ENCODE assay signal across 21 cellular contexts in the genomic region with DNA sequence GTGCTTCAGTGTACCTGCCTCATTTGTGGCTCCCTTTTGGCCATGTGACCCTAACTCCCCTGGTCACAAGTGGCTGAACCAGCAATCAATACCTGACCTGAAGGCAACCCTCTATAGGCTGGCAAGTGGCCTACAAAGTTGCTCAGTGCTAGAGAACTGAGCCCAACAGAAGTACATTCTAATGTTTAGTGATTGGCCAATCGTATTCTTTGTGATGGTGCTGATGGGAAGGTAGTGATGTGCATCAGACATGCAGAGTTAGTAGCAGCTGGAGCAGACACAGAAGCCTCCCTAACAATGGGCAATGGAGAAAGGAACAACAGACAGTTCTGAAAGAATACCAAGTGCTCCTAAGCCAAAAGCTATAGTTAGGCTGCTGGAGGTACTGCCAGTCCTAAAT. TPM values are rescaled to one million over a fixed set of nuclear protein-coding genes. Genes with fewer than 3 reads are reported as not detected.
DNase-seq lines count a peak whose midpoint lies in the region; ATAC-seq, FAIRE-seq and TF ChIP-seq lines count a peak whose summit lies in the region.
"Had no signal": no experiment of that assay in that cellular context is flagged by ENCODE, and none has a peak within 500 bp of the region (broad histone marks: within the 10 kb centered on the region; RNA-seq: fewer than 3 reads in every experiment).

No MANE protein-coding gene starts in this region.

- CTCF ChIA-PET in activated CD4-positive, alpha-beta T cell treated with anti-CD3 and anti-CD28 coated beads, Interleukin-2, amount 10 ng/mL, durations not matched to agents 7 days and 5 days (lab: Charles Lee), result interaction anchor here (0.6 to 1.2 kb wide), 3 partner anchors 10 to 433 kb away, joined by 3 read pairs; no protein-coding TSS in a partner anchor

- no peaks in the 10 kb centered on the region for H3K9me1 ChIP-seq in keratinocyte (ENCODE audit: control insufficient read depth, extremely low read depth, insufficient read depth, low read length)

- H3K9ac ChIP-seq in keratinocyte (ENCODE audit: control insufficient read depth, extremely low read depth, insufficient read depth, low read length), result no peak overlapping the region

- no peaks in the 10 kb centered on the region for H3K9me3 ChIP-seq in keratinocyte (ENCODE audit: control insufficient read depth, low read depth, low read length)
- H3K9me3 ChIP-seq: BE2C, HAP-1 had no signal

- H3K9me3 Mint-ChIP-seq in activated CD4-positive, alpha-beta T cell treated with anti-CD3 and anti-CD28 coated beads, Interleukin-2, amount 10 ng/mL, durations not matched to agents 7 days and 5 days, result no peaks in the 10 kb centered on the region
- H3K9me3 Mint-ChIP-seq: CD8-positive, alpha-beta memory T cell; IgD-negative memory B cell had no signal

- no peaks in the 10 kb centered on the region for H3K36me3 Mint-ChIP-seq in activated CD4-positive, alpha-beta T cell treated with anti-CD3 and anti-CD28 coated beads, Interleukin-2, amount 10 ng/mL, durations not matched to agents 7 days and 5 days (ENCODE audit: low read depth)
- H3K36me3 Mint-ChIP-seq: CD4-positive, CD25-positive, alpha-beta regulatory T cell; CD8-positive, alpha-beta memory T cell had no signal

- H3K27ac Mint-ChIP-seq in activated CD4-positive, alpha-beta T cell treated with anti-CD3 and anti-CD28 coated beads, Interleukin-2, amount 10 ng/mL, durations not matched to agents 7 days and 5 days, result no peak overlapping the region
- H3K27ac Mint-ChIP-seq: CD4-positive, CD25-positive, alpha-beta regulatory T cell; CD8-positive, alpha-beta memory T cell; IgD-negative memory B cell had no signal

- H3K27me3 ChIP-seq in bronchial epithelial cell (ENCODE audit: control insufficient read depth, insufficient read depth, low read length) (no peaks in the 10 kb centered on the region), keratinocyte (ENCODE audit: control insufficient read depth, extremely low read depth, insufficient read depth, low read length) (no peaks in the 10 kb centered on the region)
- H3K27me3 ChIP-seq: BE2C had no signal

- H3K79me2 ChIP-seq in keratinocyte (ENCODE audit: control insufficient read depth, insufficient read depth, low read length), result no peaks in the 10 kb centered on the region

- no peaks in the 10 kb centered on the region for H3K4me1 ChIP-seq in keratinocyte (ENCODE audit: control insufficient read depth, extremely low read depth, insufficient read depth, low read length)
- H3K4me1 ChIP-seq: BE2C, HAP-1 had no signal

- no peak for ATAC-seq in HG02938 (IDR thresholded peaks at IDR 0.05; ENCODE audit: unreplicated experiment)
- ATAC-seq: GM12878 had no signal

- H3K36me3 ChIP-seq in bronchial epithelial cell (ENCODE audit: control insufficient read depth, insufficient read depth, low read length) (no peaks in the 10 kb centered on the region), keratinocyte (ENCODE audit: control insufficient read depth in 2 of 2, extremely low read depth in 1 of 2, insufficient read depth in 2 of 2, low read length in 2 of 2) (no peaks in the 10 kb centered on the region)
- H3K36me3 ChIP-seq: BE2C, HAP-1 had no signal

- no peak overlapping the region for H3K4me3 Mint-ChIP-seq in activated CD4-positive, alpha-beta T cell treated with anti-CD3 and anti-CD28 coated beads, Interleukin-2, amount 10 ng/mL, durations not matched to agents 7 days and 5 days
- H3K4me3 Mint-ChIP-seq: CD4-positive, CD25-positive, alpha-beta regulatory T cell; CD8-positive, alpha-beta memory T cell; IgD-negative memory B cell had no signal

- no peak overlapping the region for H2AFZ ChIP-seq in keratinocyte (ENCODE audit: control insufficient read depth, low read length)

- no peak for DNase-seq in HTR-8/SVneo (ENCODE audit: insufficient read length, low spot score)
- DNase-seq in bronchial epithelial cell (ENCODE audit: low read depth), result no peak
- no peak for DNase-seq in keratinocyte (ENCODE audit: low read depth, low spot score)
- peak; percentile 54 for DNase-seq in pons (ENCODE audit: low spot score)
- no peak for DNase-seq in activated CD4-positive, alpha-beta T cell treated with anti-CD3 and anti-CD28 coated beads, Interleukin-2, amount 10 ng/mL, durations not matched to agents 7 days and 5 days
- no peak for DNase-seq in NCI-H2029 (lab: John Stamatoyannopoulos, UW)
- DNase-seq: ACHN; BE2C; C1 segment of cervical spinal cord; CD4-positive, CD25-positive, alpha-beta regulatory T cell; CD8-positive, alpha-beta memory T cell; COR-L47; DMS 273 treated with DMSO at 0.1 percent for 48 hours; DMS53; DND-41; EL had no signal

- peaks cover 6% of the 10 kb centered on the region for H3K27me3 Mint-ChIP-seq in activated CD4-positive, alpha-beta T cell treated with anti-CD3 and anti-CD28 coated beads, Interleukin-2, amount 10 ng/mL, durations not matched to agents 7 days and 5 days
- H3K27me3 Mint-ChIP-seq: CD8-positive, alpha-beta memory T cell; IgD-negative memory B cell had no signal

- POLR2A ChIA-PET in activated CD4-positive, alpha-beta T cell treated with anti-CD3 and anti-CD28 coated beads, Interleukin-2, amount 10 ng/mL, durations not matched to agents 7 days and 5 days (lab: Charles Lee), result no interaction called here

- H3K4me3 ChIP-seq in bronchial epithelial cell (ENCODE audit: low read depth, low read length), result no peak overlapping the region
- H3K4me3 ChIP-seq in keratinocyte (ENCODE audit: control insufficient read depth in 2 of 3, extremely low read depth in 1 of 3, insufficient read depth in 2 of 3, low read depth in 1 of 3, low read length in 3 of 3), result no peak overlapping the region
- H3K4me3 ChIP-seq: GM12878, HAP-1 had no signal

- no peaks in the 10 kb centered on the region for H4K20me1 ChIP-seq in keratinocyte (ENCODE audit: control insufficient read depth, extremely low read depth, insufficient read depth, low read length)

- no peak overlapping the region for H3K27ac ChIP-seq in keratinocyte (ENCODE audit: control insufficient read depth, insufficient read depth, low read length)

- no peak overlapping the region for H3K4me2 ChIP-seq in keratinocyte (ENCODE audit: control insufficient read depth, extremely low read depth, insufficient read depth, low read depth, low read length)

- H3K4me1 Mint-ChIP-seq in activated CD4-positive, alpha-beta T cell treated with anti-CD3 and anti-CD28 coated beads, Interleukin-2, amount 10 ng/mL, durations not matched to agents 7 days and 5 days, result peaks cover 1% of the 10 kb centered on the region
- H3K4me1 Mint-ChIP-seq: CD8-positive, alpha-beta memory T cell had no signal

- dilution Hi-C loops in keratinocyte (cut with MboI; ENCODE audit: extremely low pct_ligation_motif_present, low sequenced_read_pairs), result no loop called here

- FAIRE-seq in HTR-8/SVneo (lab: Jason Lieb, UNC) (peak; percentile 4), bronchial epithelial cell (lab: Jason Lieb, UNC) (peak; percentile 7), keratinocyte (lab: Jason Lieb, UNC) (peak; percentile 44)
- FAIRE-seq: A204.1, GM12878 had no signal

- TF ChIP-seq CTCF in bronchial epithelial cell (IDR thresholded peaks at IDR 0.05; ENCODE audit: insufficient read depth, low read length, severe bottlenecking) (no peak), keratinocyte (optimal IDR thresholded peaks at IDR 0.05 in 1 of 3, IDR thresholded peaks at IDR 0.05 in 1 of 3, conservative IDR thresholded peaks at IDR 0.05 in 1 of 3; ENCODE audit: extremely low read depth in 1 of 3, insufficient read depth in 2 of 3, low read length in 3 of 3) (no peak)

RNA-seq across cellular contexts. Expression of gene ATOSA, which starts 10.4 kb away (rescaled TPM):
- 16.6 and 20.0 TPM in 2 replicates for total RNA-seq in bronchial epithelial cell
- polyA plus RNA-seq in keratinocyte, result 6.1 to 19.9 TPM (median 18.5 TPM) in 3 replicates
- polyA plus RNA-seq in keratinocyte (2011; ENCODE audit: low read depth), result 64.0 TPM
- polyA plus RNA-seq in keratinocyte (2011; cell fraction: cytosol; rRNA removed), result 6.5 and 14.8 TPM in 2 replicates
- 42.5 and 45.4 TPM in 2 replicates for polyA plus RNA-seq in keratinocyte (2011; cell fraction: nucleus; rRNA removed)
- polyA plus RNA-seq in keratinocyte (2012; ENCODE audit: low replicate concordance), result 5.7 and 17.0 TPM in 2 replicates
- 1.7 to 16.7 TPM (median 9.9 TPM) in 3 replicates for polyA minus RNA-seq in keratinocyte
- 5.4 TPM for polyA minus RNA-seq in keratinocyte (2011; cell fraction: cytosol; rRNA and poly(A)+ RNA removed)
- 23.8 and 52.0 TPM in 2 replicates for polyA minus RNA-seq in keratinocyte (2011; cell fraction: nucleus; rRNA and poly(A)+ RNA removed)
- total RNA-seq in activated CD4-positive, alpha-beta T cell treated with anti-CD3 and anti-CD28 coated beads, Interleukin-2, amount 10 ng/mL, durations not matched to agents 7 days and 5 days, result 10 to 100 TPM; 39.5 to 41.1 TPM
